In the genomic region with DNA sequence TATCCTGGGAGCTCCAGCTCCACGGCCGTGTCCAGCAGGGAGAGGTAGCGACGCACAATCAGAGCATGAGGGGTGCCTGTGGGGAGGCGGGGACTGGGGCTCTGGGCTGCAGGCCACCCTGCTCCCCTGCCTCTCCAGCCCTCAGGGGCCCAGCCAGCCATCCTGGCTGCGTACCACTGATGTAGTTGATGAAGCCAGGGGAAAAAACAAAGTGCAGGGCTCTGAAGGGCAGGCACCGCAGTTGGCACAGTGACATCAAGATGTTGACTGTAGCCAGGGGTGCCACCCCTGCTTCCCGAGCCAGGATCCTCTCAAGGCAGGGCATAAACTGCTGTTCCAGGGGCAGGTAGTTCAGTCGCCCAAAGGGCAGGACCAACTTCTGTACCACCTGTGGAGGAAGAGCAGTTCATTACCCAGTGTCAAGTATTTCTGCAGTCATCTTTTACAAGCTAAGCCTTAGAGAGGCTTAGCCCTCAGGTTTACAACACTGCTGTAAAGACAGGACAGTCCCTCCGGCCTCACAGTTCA, we compare ENCODE assay signal across 1 cellular context.
TF ChIP-seq lines count a peak whose summit lies in the region.

No MANE protein-coding gene starts in this region.

TF ChIP-seq in GM23338, 12 proteins besides CTCF, POLR2A, EP300 and RAD21:
- TF ChIP-seq CREB1 (CRISPR knock-in tag; IDR thresholded peaks at IDR 0.05; ENCODE audit: low read depth) = no peak
